In genomic region chr16:58684001-58684353, GRCh38 we compare ENCODE assay signal across 8 cellular contexts. TPM values are rescaled to one million over a fixed set of nuclear protein-coding genes. Genes with fewer than 3 reads are reported as not detected.
A peak's percentile ranks its signal among the peaks of the same experiment; 100 is the strongest.
DNase-seq lines count a peak whose midpoint lies in the region; ATAC-seq and TF ChIP-seq lines count a peak whose summit lies in the region.

No MANE protein-coding gene starts in this region.

- BruUV-seq in IMR-90 (replicated peaks; lab: Mats Ljungman, UMichigan), result no TSS peak

- H2BK20ac ChIP-seq in IMR-90 (ENCODE audit: low read depth, low read length), result no peak overlapping the region

- no peak overlapping the region for H3K56ac ChIP-seq in IMR-90 (ENCODE audit: extremely low read depth, insufficient read depth, low read length)

- H2AFZ ChIP-seq in IMR-90 (replicated peaks; ENCODE audit: low read length, poor library complexity), result peak overlapping the region; percentile 99

- no peak overlapping the region; the same call in 1 of the 2 replicates for H3K18ac ChIP-seq in IMR-90 (ENCODE audit: low read depth, low read length)

- H2BK5ac ChIP-seq in IMR-90 (ENCODE audit: low read depth, low read length, poor library complexity, severe bottlenecking), result no peak overlapping the region

- peak overlapping the region; percentile 12; the same call in 1 of the 2 replicates for H2AK5ac ChIP-seq in IMR-90 (ENCODE audit: low read depth, low read length)

- H3K4me1 ChIP-seq in ES-I3 (ENCODE audit: insufficient read depth, low read length), result no peaks in the 10 kb centered on the region
- peaks cover 8% of the 10 kb centered on the region for H3K4me1 ChIP-seq in IMR-90 (ENCODE audit: control insufficient read depth, insufficient read depth, low read length)
- peaks cover 11% of the 10 kb centered on the region for H3K4me1 ChIP-seq in thymus (ENCODE audit: control insufficient read depth, insufficient read depth, low read length)

- POLR2A ChIA-PET in IMR-90 (lab: Charles Lee; ENCODE audit: unreplicated experiment), result no interaction called here

- H3K4me2 ChIP-seq in IMR-90 (ENCODE audit: low read depth, low read length), result peak overlapping the region; percentile 96

- peaks cover 15% of the 10 kb centered on the region for H3K9me1 ChIP-seq in IMR-90 (ENCODE audit: insufficient read depth, low read length)

- peak overlapping the region; percentile 92 for H2AK9ac ChIP-seq in IMR-90 (replicated peaks; ENCODE audit: low read depth, low read length, poor library complexity)

- H3K9ac ChIP-seq in ES-I3 (ENCODE audit: low read depth, low read length), result peak overlapping the region; percentile 88
- peak overlapping the region; percentile 82 for H3K9ac ChIP-seq in IMR-90 (ENCODE audit: low read depth, low read length)

- in situ Hi-C loops in IMR-90 (cut with MboI; ENCODE audit: low sequenced_read_pairs) (no loop called here), brain microvascular endothelial cell (cut with HindIII; ENCODE audit: low pct_ligation_motif_present, low sequenced_read_pairs) (no loop called here)

- H3K36me3 ChIP-seq in ES-I3 (ENCODE audit: insufficient read depth, low read length), result no peaks in the 10 kb centered on the region
- peaks cover 14% of the 10 kb centered on the region; the same call in 1 of the 2 replicates for H3K36me3 ChIP-seq in IMR-90 (ENCODE audit: control insufficient read depth, insufficient read depth, low read length)
- peaks cover 6% of the 10 kb centered on the region for H3K36me3 ChIP-seq in brain microvascular endothelial cell (replicated peaks)
- peaks cover 5% of the 10 kb centered on the region for H3K36me3 ChIP-seq in thymus (ENCODE audit: control insufficient read depth, insufficient read depth)

- H2BK120ac ChIP-seq in IMR-90 (ENCODE audit: low read depth, low read length), result no peak overlapping the region

- H3K27ac ChIP-seq in IMR-90 (ENCODE audit: insufficient read depth, low read length), result peak overlapping the region; percentile 67
- peak overlapping the region; percentile 86 for H3K27ac ChIP-seq in brain microvascular endothelial cell
- peak overlapping the region; percentile 31 for H3K27ac ChIP-seq in thymus (ENCODE audit: low read depth)

- DNase-seq in IMR-90 (peak; percentile 10), brain microvascular endothelial cell (peak; percentile 44), left lobe of liver (ENCODE audit: low spot score) (no peak), NCI-H2081 (lab: John Stamatoyannopoulos, UW) (no peak), NCI-H146 treated with DMSO at 0.1 percent for 48 hours (lab: John Stamatoyannopoulos, UW; ENCODE audit: unreplicated experiment) (no peak)

- TF ChIP-seq POLR2A in IMR-90 (IDR thresholded peaks at IDR 0.05; ENCODE audit: low read depth, low read length), result no peak; the same call in 1 of the 2 replicates

- peak overlapping the region; percentile 74 for H3K4ac ChIP-seq in IMR-90 (ENCODE audit: low read depth, low read length)

- H4K20me1 ChIP-seq in IMR-90 (ENCODE audit: insufficient read depth, low read length), result no peaks in the 10 kb centered on the region; the same call in 1 of the 2 replicates

- peak overlapping the region; percentile 72 for H4K5ac ChIP-seq in IMR-90 (ENCODE audit: low read depth, low read length)

- 0 out of 2 replicates have a peak overlapping the region, but pooled peaks have one; percentile 56 for H3K23ac ChIP-seq in IMR-90 (ENCODE audit: low read depth, low read length)

- peak overlapping the region; percentile 70; the same call in 1 of the 2 replicates for H3K14ac ChIP-seq in IMR-90 (replicated peaks; ENCODE audit: low read depth, low read length)

- H3K4me3 ChIP-seq in IMR-90 (ENCODE audit: insufficient read depth, low read depth, low read length) (peak overlapping the region; percentile 86), brain microvascular endothelial cell (ENCODE audit: low read depth, low read length) (peak overlapping the region; percentile 100), thymus (ENCODE audit: low read length) (peak overlapping the region; percentile 83)

- H3K79me1 ChIP-seq in IMR-90 (ENCODE audit: low read depth in 1 of 2, low read length in 2 of 2), result peaks cover 10 to 32% of the 10 kb centered on the region in 2 experiments

- TF ChIP-seq CTCF in IMR-90 (conservative IDR thresholded peaks at IDR 0.05; ENCODE audit: low read depth, low read length) (no peak), brain microvascular endothelial cell (IDR thresholded peaks at IDR 0.05; ENCODE audit: low read depth, low read length, missing control alignments) (no peak)

- CTCF ChIA-PET in IMR-90 (lab: Yijun Ruan, JAX), result no interaction called here

- peak; percentile 27 for ATAC-seq in IMR-90 (ENCODE audit: low read depth)
- ATAC-seq in left lobe of liver, result peak; percentile 31
- ATAC-seq in GM21717 (IDR thresholded peaks at IDR 0.05; ENCODE audit: unreplicated experiment), result no peak

- H4K8ac ChIP-seq in IMR-90 (ENCODE audit: low read depth in 2 of 2, low read length in 2 of 2), result peak overlapping the region; percentile 14 to 87

- 0 out of 2 replicates have a peak overlapping the region, but pooled peaks have one; percentile 44 for H4K91ac ChIP-seq in IMR-90 (ENCODE audit: insufficient read depth, low read depth, low read length)

- no peak for TF ChIP-seq RAD21 in IMR-90 (IDR thresholded peaks at IDR 0.05; ENCODE audit: low read length)

- intact Hi-C loops in IMR-90 (cut with micrococcal nuclease), result no loop called here

- H3K9me3 ChIP-seq in ES-I3 (ENCODE audit: control insufficient read depth, insufficient read depth, low read length) (no peaks in the 10 kb centered on the region), IMR-90 (ENCODE audit: control insufficient read depth, insufficient read depth, low read length) (no peaks in the 10 kb centered on the region), thymus (ENCODE audit: control insufficient read depth) (no peaks in the 10 kb centered on the region)

- H3K27me3 ChIP-seq in IMR-90 (ENCODE audit: control insufficient read depth, insufficient read depth, low read length) (no peaks in the 10 kb centered on the region), brain microvascular endothelial cell (replicated peaks) (no peaks in the 10 kb centered on the region), thymus (ENCODE audit: control insufficient read depth, insufficient read depth) (no peaks in the 10 kb centered on the region)

- WGBS in IMR-90 (ENCODE audit: extremely low coverage in 2 of 2, insufficient read length in 1 of 2), 2 experiments, result 72% methylated on average over 2 of the region's 3 CpGs; no CpG with 5 or more reads in 1 of the 2 experiments
- 34% methylated on average over 3 of the region's 3 CpGs for WGBS in thymus

- no peak overlapping the region for H2BK15ac ChIP-seq in IMR-90 (ENCODE audit: low read depth, low read length)

- dilution Hi-C loops in IMR-90 (cut with HindIII; ENCODE audit: low sequenced_read_pairs, unreplicated experiment), result no loop called here

TF ChIP-seq in IMR-90, 13 proteins besides CTCF, POLR2A, EP300 and RAD21:
- no peak for TF ChIP-seq ELK1 (IDR thresholded peaks at IDR 0.05; ENCODE audit: borderline replicate concordance, low read depth, low read length)
- no peak for TF ChIP-seq SMC3 (IDR thresholded peaks at IDR 0.05; ENCODE audit: low read depth, low read length)
- TF ChIP-seq CEBPB (IDR thresholded peaks at IDR 0.05; ENCODE audit: low read depth, low read length), result no peak
- TF ChIP-seq, protein P1, sequence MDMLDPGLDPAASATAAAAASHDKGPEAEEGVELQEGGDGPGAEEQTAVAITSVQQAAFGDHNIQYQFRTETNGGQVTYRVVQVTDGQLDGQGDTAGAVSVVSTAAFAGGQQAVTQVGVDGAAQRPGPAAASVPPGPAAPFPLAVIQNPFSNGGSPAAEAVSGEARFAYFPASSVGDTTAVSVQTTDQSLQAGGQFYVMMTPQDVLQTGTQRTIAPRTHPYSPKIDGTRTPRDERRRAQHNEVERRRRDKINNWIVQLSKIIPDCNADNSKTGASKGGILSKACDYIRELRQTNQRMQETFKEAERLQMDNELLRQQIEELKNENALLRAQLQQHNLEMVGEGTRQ (IDR thresholded peaks at IDR 0.05; ENCODE audit: low read depth, low read length), result no peak
- no peak for TF ChIP-seq MXI1 (IDR thresholded peaks at IDR 0.05; ENCODE audit: borderline replicate concordance, low read depth, low read length)
- TF ChIP-seq BHLHE40 (IDR thresholded peaks at IDR 0.05; ENCODE audit: low read depth, low read length), result no peak
- no peak for TF ChIP-seq MAZ (IDR thresholded peaks at IDR 0.05; ENCODE audit: borderline replicate concordance, low read depth, low read length)

RNA-seq across cellular contexts. Expression of gene SLC38A7, which starts 0.6 kb away (rescaled TPM):
- 13.6 and 14.7 TPM in 2 replicates for total RNA-seq in IMR-90 (2012; rRNA removed)
- 16.4 and 16.7 TPM in 2 replicates for polyA plus RNA-seq in IMR-90 (2012; rRNA removed)
- polyA plus RNA-seq in IMR-90 (2012; cell fraction: cytosol; rRNA removed), result 4.4 and 10.5 TPM in 2 replicates
- polyA plus RNA-seq in IMR-90 (2012; cell fraction: nucleus; rRNA removed; ENCODE audit: low replicate concordance), result 35.0 and 49.3 TPM in 2 replicates
- total RNA-seq in left lobe of liver, result 15.0 TPM
- 8.6 TPM for polyA plus RNA-seq in thymus

RNA-seq across cellular contexts. Expression of gene GOT2, which starts 50.1 kb away (rescaled TPM):
- 45.5 and 50.2 TPM in 2 replicates for total RNA-seq in IMR-90 (2012; rRNA removed)
- polyA plus RNA-seq in IMR-90 (2012; rRNA removed), result 55.2 and 60.2 TPM in 2 replicates
- 27.0 and 48.7 TPM in 2 replicates for polyA plus RNA-seq in IMR-90 (2012; cell fraction: cytosol; rRNA removed)
- polyA plus RNA-seq in IMR-90 (2012; cell fraction: nucleus; rRNA removed; ENCODE audit: low replicate concordance), result 27.3 and 55.3 TPM in 2 replicates
- 187 TPM for total RNA-seq in left lobe of liver
- 38.6 TPM for polyA plus RNA-seq in thymus

RNA-seq across cellular contexts. Expression of gene CNOT1, which starts 54.4 kb away (rescaled TPM):
- total RNA-seq in IMR-90 (2012; rRNA removed) (203 and 357 TPM in 2 replicates), left lobe of liver (63.6 TPM)
- polyA plus RNA-seq in IMR-90 (2012; rRNA removed) (67.7 and 85.5 TPM in 2 replicates), thymus (74.6 TPM)
- polyA plus RNA-seq in IMR-90 (2012; cell fraction: cytosol; rRNA removed), result 38.0 and 70.7 TPM in 2 replicates
- 74.1 and 206 TPM in 2 replicates for polyA plus RNA-seq in IMR-90 (2012; cell fraction: nucleus; rRNA removed; ENCODE audit: low replicate concordance)

Comparison
In these comparisons a context has a peak if more than half of its experiments do, and no peak if none do; other contexts are left out.
1. DNase-seq: peak in IMR-90 (single experiment) and brain microvascular endothelial cell (single experiment); none in left lobe of liver (single experiment), NCI-H2081 (0 of 2) and NCI-H146 treated with DMSO at 0.1 percent for 48 hours (single experiment).
2. H3K27ac ChIP-seq: peak in every context shown above with its lines; median percentile 86 in brain microvascular endothelial cell; 67 in IMR-90; 31 in thymus.
3. Peak in every context shown above with its lines, with median percentiles within 50 percentile points of each other: H3K4me3 ChIP-seq.